In the genomic region with DNA sequence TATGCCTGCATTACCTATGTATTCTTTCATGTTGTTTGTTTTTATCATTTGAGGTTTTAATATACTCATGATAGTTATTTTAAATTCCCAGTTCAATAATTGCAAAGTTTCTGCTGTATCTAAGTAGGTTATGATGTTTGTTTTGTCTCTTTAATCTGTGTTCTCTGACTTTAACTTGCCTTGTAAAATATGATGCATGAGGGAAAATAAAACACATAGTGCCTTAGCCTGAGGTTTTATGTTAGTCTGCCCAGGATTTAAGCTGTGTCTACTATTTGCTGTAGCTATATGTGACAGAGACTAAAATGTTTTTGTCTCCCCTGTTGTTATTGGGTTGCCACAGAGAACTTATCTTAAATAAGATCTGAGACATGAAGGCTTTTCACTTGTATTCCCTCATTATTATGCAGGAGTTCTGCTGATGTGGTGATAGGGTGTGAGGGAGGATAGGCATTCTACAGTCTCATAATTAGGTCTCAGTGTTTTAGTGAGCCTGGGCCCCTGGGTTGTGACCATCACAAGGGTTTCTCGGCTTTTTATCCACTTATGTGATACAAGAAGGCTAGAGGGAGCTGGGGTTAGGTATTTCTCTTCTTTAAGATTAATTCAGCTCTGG, we compare ENCODE assay signal across 16 cellular contexts.
DNase-seq lines count a peak whose midpoint lies in the region; ATAC-seq and TF ChIP-seq lines count a peak whose summit lies in the region.
"Had no signal": no experiment of that assay in that cellular context is flagged by ENCODE, and none has a peak within 500 bp of the region (broad histone marks: within the 10 kb centered on the region; RNA-seq: fewer than 3 reads in every experiment).

No MANE protein-coding gene starts in this region.

- H2AK5ac ChIP-seq in mesendoderm (ENCODE audit: low read length) = no peak overlapping the region

- no peak overlapping the region for H3K27ac Mint-ChIP-seq in activated CD4-positive, alpha-beta T cell treated with anti-CD3 and anti-CD28 coated beads, Interleukin-2, amount 10 ng/mL, durations not matched to agents 24 days and 14 days
- H3K27ac Mint-ChIP-seq: CD14-positive monocyte; CD8-positive, alpha-beta T cell; IgD-negative memory B cell had no signal

- H3K4me3 ChIP-seq in LNCaP clone FGC (ENCODE audit: low read depth, low read length) (no peak overlapping the region), mesendoderm (ENCODE audit: low read length) (no peak overlapping the region)
- H3K4me3 ChIP-seq: A549, GM12878 had no signal

- H3K18ac ChIP-seq in mesendoderm (ENCODE audit: low read length) = no peak overlapping the region

- no peaks in the 10 kb centered on the region for H3K27me3 Mint-ChIP-seq in activated CD4-positive, alpha-beta T cell treated with anti-CD3 and anti-CD28 coated beads, Interleukin-2, amount 10 ng/mL, durations not matched to agents 24 days and 14 days
- H3K27me3 Mint-ChIP-seq: IgD-negative memory B cell had no signal

- no peaks in the 10 kb centered on the region for H3K36me3 Mint-ChIP-seq in activated CD4-positive, alpha-beta T cell treated with anti-CD3 and anti-CD28 coated beads, Interleukin-2, amount 10 ng/mL, durations not matched to agents 24 days and 14 days (ENCODE audit: low read depth)
- H3K36me3 Mint-ChIP-seq: CD14-positive monocyte; CD8-positive, alpha-beta T cell; IgD-negative memory B cell had no signal

- H3K4me1 Mint-ChIP-seq in activated CD4-positive, alpha-beta T cell treated with anti-CD3 and anti-CD28 coated beads, Interleukin-2, amount 10 ng/mL, durations not matched to agents 24 days and 14 days = no peaks in the 10 kb centered on the region
- H3K4me1 Mint-ChIP-seq: CD14-positive monocyte, IgD-negative memory B cell had no signal

- no peaks in the 10 kb centered on the region for H3K79me1 ChIP-seq in mesendoderm (ENCODE audit: low read length)

- H3K79me2 ChIP-seq in mesendoderm (ENCODE audit: control insufficient read depth, insufficient read depth, low read length) = no peaks in the 10 kb centered on the region

- no peak overlapping the region for H3K4me2 ChIP-seq in mesendoderm (ENCODE audit: low read length)
- H3K4me2 ChIP-seq: A549 had no signal

- peak; percentile 2 for DNase-seq in activated CD4-positive, alpha-beta T cell treated with anti-CD3 and anti-CD28 coated beads, Interleukin-2, amount 10 ng/mL, durations not matched to agents 24 days and 14 days
- DNase-seq in activated CD4-positive, alpha-beta T cell treated with anti-CD3 and anti-CD28 coated beads, Interleukin-2, amount 50 U/mL, for 1 hour = no peak
- DNase-seq in LNCaP clone FGC (ENCODE audit: low read depth) (peak; percentile 54), mesendoderm (peak; percentile 29), NCI-H510A treated with DMSO at 0.1 percent for 48 hours (lab: John Stamatoyannopoulos, UW) (no peak), NCI-H510A (lab: John Stamatoyannopoulos, UW) (no peak)
- DNase-seq: CD8-positive, alpha-beta T cell; COR-L47; DMS79; HCEC 1CT; KG1 had no signal

- H3K4me3 Mint-ChIP-seq in activated CD4-positive, alpha-beta T cell treated with anti-CD3 and anti-CD28 coated beads, Interleukin-2, amount 10 ng/mL, durations not matched to agents 24 days and 14 days = no peak overlapping the region
- H3K4me3 Mint-ChIP-seq: CD14-positive monocyte; CD8-positive, alpha-beta T cell; IgD-negative memory B cell had no signal

- H2BK5ac ChIP-seq in mesendoderm (ENCODE audit: low read length) = no peak overlapping the region

- no peak overlapping the region for H2BK120ac ChIP-seq in mesendoderm (ENCODE audit: low read depth, low read length)

- no peak overlapping the region for H3K23ac ChIP-seq in mesendoderm (ENCODE audit: low read length)

- no peak overlapping the region for H3K9ac ChIP-seq in mesendoderm (ENCODE audit: low read length)

- H3K4ac ChIP-seq in mesendoderm (ENCODE audit: low read depth, low read length) = no peak overlapping the region

- H3K27me3 ChIP-seq in mesendoderm (ENCODE audit: insufficient read depth, low read length, poor library complexity) = no peaks in the 10 kb centered on the region

- TF ChIP-seq CTCF in LNCaP clone FGC (IDR thresholded peaks at IDR 0.05; ENCODE audit: control insufficient read depth, extremely low read depth, insufficient read depth) = no peak

- no peak for ATAC-seq in HG03460 (IDR thresholded peaks at IDR 0.05; ENCODE audit: unreplicated experiment)
- ATAC-seq: A549; CD8-positive, alpha-beta T cell; GM12878 had no signal

- no peak overlapping the region for H3K27ac ChIP-seq in mesendoderm (ENCODE audit: low read depth, low read length)
- H3K27ac ChIP-seq: A549 had no signal

- no peak overlapping the region for H4K8ac ChIP-seq in mesendoderm (ENCODE audit: low read depth, low read length)

- intact Hi-C loops in activated CD4-positive, alpha-beta T cell treated with anti-CD3 and anti-CD28 coated beads, Interleukin-2, amount 10 ng/mL, durations not matched to agents 24 days and 14 days (cut with micrococcal nuclease) = no loop called here

- H3K56ac ChIP-seq in mesendoderm (ENCODE audit: low read length) = no peak overlapping the region

- no peak overlapping the region for H2BK15ac ChIP-seq in mesendoderm (replicated peaks; ENCODE audit: low read depth)

- no peak overlapping the region for H4K5ac ChIP-seq in mesendoderm (ENCODE audit: low read length)

- H3K9me3 Mint-ChIP-seq in activated CD4-positive, alpha-beta T cell treated with anti-CD3 and anti-CD28 coated beads, Interleukin-2, amount 10 ng/mL, durations not matched to agents 24 days and 14 days = no peaks in the 10 kb centered on the region

- WGBS in mesendoderm (ENCODE audit: extremely low coverage, insufficient coverage, low lambda C conversion rate) = no CpG with 5 or more reads among the region's 1 CpG

- H3K4me1 ChIP-seq in mesendoderm (ENCODE audit: control insufficient read depth, low read depth, low read length) = no peaks in the 10 kb centered on the region
- H3K4me1 ChIP-seq: A549 had no signal

- no peaks in the 10 kb centered on the region for H3K36me3 ChIP-seq in mesendoderm (ENCODE audit: control insufficient read depth, insufficient read depth, low read length)

Comparison
In these comparisons a context has a peak if more than half of its experiments do, and no peak if none do; other contexts are left out.
1. DNase-seq: peak in activated CD4-positive, alpha-beta T cell treated with anti-CD3 and anti-CD28 coated beads, Interleukin-2, amount 10 ng/mL, durations not matched to agents 24 days and 14 days (single experiment), LNCaP clone FGC (single experiment) and mesendoderm (single experiment); none in activated CD4-positive, alpha-beta T cell treated with anti-CD3 and anti-CD28 coated beads, Interleukin-2, amount 50 U/mL, for 1 hour (single experiment), NCI-H510A treated with DMSO at 0.1 percent for 48 hours (single experiment) and NCI-H510A (single experiment).